ENCODE assay signal across 11 cellular contexts in genomic region chr14:29494312-29494711, GRCh38.
"Had no signal": no experiment of that assay in that cellular context is flagged by ENCODE, and none has a peak within 500 bp of the region (broad histone marks: within the 10 kb centered on the region; RNA-seq: fewer than 3 reads in every experiment).

No MANE protein-coding gene starts in this region.

- H2AFZ ChIP-seq: GM23248, GM23338 had no signal

- H3K4me2 ChIP-seq: GM23338 had no signal

- H3K4me1 ChIP-seq: HAP-1 had no signal

- H3K27ac ChIP-seq: GM23248 had no signal

- H3K4me3 ChIP-seq: GM23248, GM23338, HAP-1 had no signal

- DNase-seq: GM23248, GOT3, H7, H9, HCEC 1CT, HFFc6 had no signal

- H3K9me3 ChIP-seq: HAP-1 had no signal

- ATAC-seq: GM23338, HCT116 had no signal

- H3K36me3 ChIP-seq: HAP-1 had no signal

- FAIRE-seq: H1, H54 had no signal

- H3K9ac ChIP-seq: GM23248 had no signal
